ENCODE assay signal across 11 cellular contexts in the genomic region with DNA sequence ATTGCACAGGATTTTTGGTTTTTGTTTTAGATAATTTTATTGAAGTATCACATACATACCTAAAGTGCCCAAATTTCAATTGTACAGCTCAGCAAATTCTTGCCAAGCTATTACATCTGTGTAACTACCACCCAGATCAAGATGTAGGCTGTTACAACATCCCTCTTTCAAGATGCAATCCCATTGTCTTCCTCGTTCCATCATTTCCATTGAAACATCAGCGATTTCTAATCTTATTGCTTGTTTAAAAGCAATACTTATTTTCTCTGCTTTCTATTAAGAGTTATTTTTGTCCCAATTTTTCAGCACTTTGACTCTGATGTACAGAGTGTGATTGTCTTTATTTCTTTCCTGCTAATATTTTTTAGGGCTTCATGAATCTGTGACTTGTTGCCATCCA.
"Had no signal": no experiment of that assay in that cellular context is flagged by ENCODE, and none has a peak within 500 bp of the region (broad histone marks: within the 10 kb centered on the region; RNA-seq: fewer than 3 reads in every experiment).

No MANE protein-coding gene starts in this region.

- H3K36me3 ChIP-seq: HAP-1 had no signal

- H3K4me1 ChIP-seq: HAP-1 had no signal

- H3K4me3 ChIP-seq: GM23248, GM23338, HAP-1 had no signal

- H3K27ac Mint-ChIP-seq: GM23338, H9, HFFc6 had no signal

- H3K9me3 ChIP-seq: HAP-1 had no signal

- H3K4me1 Mint-ChIP-seq: GM23338, H9 had no signal

- H3K27ac ChIP-seq: GM23248 had no signal

- H3K9ac ChIP-seq: GM23248 had no signal

- H3K4me3 Mint-ChIP-seq: GM23338, H9, HFFc6 had no signal

- ATAC-seq: GM23338, HCT116 had no signal

- H3K4me2 ChIP-seq: GM23338 had no signal

- FAIRE-seq: H1, H54 had no signal

- H2AFZ ChIP-seq: GM23248, GM23338 had no signal

- DNase-seq: GM23248, GOT3, H7, H9, HCEC 1CT, HFFc6 had no signal
